Comparison of ENCODE assay signal across 1 cellular context in genomic region chr3:155185623-155186022, GRCh38.
TF ChIP-seq lines count a peak whose summit lies in the region.

No MANE protein-coding gene starts in this region.

TF ChIP-seq in H1, 55 proteins besides CTCF, POLR2A, EP300 and RAD21 (continued from another document):
- no peak for TF ChIP-seq CHD7 (IDR thresholded peaks at IDR 0.05; ENCODE audit: insufficient replicate concordance, low read length)
TF ChIP-seq in H1: peak in this region for 2.
